ENCODE assay signal across 32 cellular contexts in genomic region chr1:87178451-87178850, GRCh38.
"Had no signal": no experiment of that assay in that cellular context is flagged by ENCODE, and none has a peak within 500 bp of the region (broad histone marks: within the 10 kb centered on the region; RNA-seq: fewer than 3 reads in every experiment).

No MANE protein-coding gene starts in this region.

- H3K4me1 ChIP-seq: ascending aorta, breast epithelium, colonic mucosa, gastrocnemius medialis had no signal

- H3K27me3 ChIP-seq: ascending aorta, breast epithelium, cardiac muscle cell, colonic mucosa, gastrocnemius medialis had no signal

- ATAC-seq: activated naive CD4-positive, alpha-beta T cell treated with anti-CD3 and anti-CD28 coated beads, Interleukin-2, amount 50 U/mL, for 72 hours; activated T-cell treated with anti-CD3 and anti-CD28 coated beads, Interleukin-2, amount 50 U/mL, for 72 hours; foreskin keratinocyte; gastrocnemius medialis; heart left ventricle; T-helper 17 cell; WTC11 had no signal

- DNase-seq: activated CD4-positive, alpha-beta memory T cell treated with anti-CD3 and anti-CD28 coated beads, Interleukin-2, amount 10 ng/mL, durations not matched to agents 7 days and 5 days; activated CD4-positive, alpha-beta T cell treated with anti-CD3 and anti-CD28 coated beads for 1 hour; activated CD4-positive, alpha-beta T cell treated with anti-CD3 and anti-CD28 coated beads for 4 hours; activated CD4-positive, alpha-beta T cell treated with anti-CD3 and anti-CD28 coated beads, Interleukin-2, amount 10 ng/mL, durations not matched to agents 7 days and 5 days; activated CD4-positive, alpha-beta T cell treated with anti-CD3 and anti-CD28 coated beads, Interleukin-2, amount 50 U/mL, for 4 hours; activated CD8-positive, alpha-beta memory T cell treated with anti-CD3 and anti-CD28 coated beads, Interleukin-2, amount 50 U/mL, for 48 hours; activated gamma-delta T cell; activated naive CD4-positive, alpha-beta T cell; activated naive CD4-positive, alpha-beta T cell treated with anti-CD3 and anti-CD28 coated beads, Interleukin-2, amount 10 ng/mL, durations not matched to agents 7 days and 5 days; activated naive CD8-positive, alpha-beta T cell treated with anti-CD3 and anti-CD28 coated beads, Interleukin-2, amount 10 ng/mL, durations not matched to agents 7 days and 5 days; activated T-cell treated with anti-CD3 and anti-CD28 coated beads for 4 hours; activated T-cell treated with anti-CD3 and anti-CD28 coated beads, Interleukin-2, amount 50 U/mL, for 24 hours; activated T-cell treated with anti-CD3 and anti-CD28 coated beads, Interleukin-2, amount 50 U/mL, for 72 hours; central memory CD4-positive, alpha-beta T cell; cerebellar nuclear complex; colonic mucosa; effector CD8-positive, alpha-beta T cell; foreskin keratinocyte; gastrocnemius medialis; glutamatergic neuron; heart left ventricle; T-helper 1 cell; T-helper 17 cell; T1000 had no signal

- FAIRE-seq: endometrium, endothelial cell of umbilical vein had no signal

- H3K4me3 ChIP-seq: ascending aorta, breast epithelium, cardiac muscle cell, colonic mucosa, gastrocnemius medialis, heart left ventricle had no signal

- H3K36me3 ChIP-seq: ascending aorta, breast epithelium, cardiac muscle cell, colonic mucosa, gastrocnemius medialis, heart left ventricle had no signal

- H3K9me3 ChIP-seq: ascending aorta, breast epithelium, colonic mucosa, gastrocnemius medialis, heart left ventricle had no signal

- H3K27ac ChIP-seq: ascending aorta, breast epithelium, cardiac muscle cell, colonic mucosa, epithelial cell of prostate, foreskin keratinocyte, gastrocnemius medialis, heart left ventricle had no signal
